1 cellular context compared by ENCODE assay signal in genomic region chr22:45787770-45788169, GRCh38.
TF ChIP-seq lines count a peak whose summit lies in the region.

No MANE protein-coding gene starts in this region.

TF ChIP-seq in GM23338, 12 proteins besides CTCF, POLR2A, EP300 and RAD21 (continued from another document):
- no peak for TF ChIP-seq ZNF462 (CRISPR knock-in tag; IDR thresholded peaks at IDR 0.05)
